Comparison of ENCODE assay signal across 19 cellular contexts in the genomic region with DNA sequence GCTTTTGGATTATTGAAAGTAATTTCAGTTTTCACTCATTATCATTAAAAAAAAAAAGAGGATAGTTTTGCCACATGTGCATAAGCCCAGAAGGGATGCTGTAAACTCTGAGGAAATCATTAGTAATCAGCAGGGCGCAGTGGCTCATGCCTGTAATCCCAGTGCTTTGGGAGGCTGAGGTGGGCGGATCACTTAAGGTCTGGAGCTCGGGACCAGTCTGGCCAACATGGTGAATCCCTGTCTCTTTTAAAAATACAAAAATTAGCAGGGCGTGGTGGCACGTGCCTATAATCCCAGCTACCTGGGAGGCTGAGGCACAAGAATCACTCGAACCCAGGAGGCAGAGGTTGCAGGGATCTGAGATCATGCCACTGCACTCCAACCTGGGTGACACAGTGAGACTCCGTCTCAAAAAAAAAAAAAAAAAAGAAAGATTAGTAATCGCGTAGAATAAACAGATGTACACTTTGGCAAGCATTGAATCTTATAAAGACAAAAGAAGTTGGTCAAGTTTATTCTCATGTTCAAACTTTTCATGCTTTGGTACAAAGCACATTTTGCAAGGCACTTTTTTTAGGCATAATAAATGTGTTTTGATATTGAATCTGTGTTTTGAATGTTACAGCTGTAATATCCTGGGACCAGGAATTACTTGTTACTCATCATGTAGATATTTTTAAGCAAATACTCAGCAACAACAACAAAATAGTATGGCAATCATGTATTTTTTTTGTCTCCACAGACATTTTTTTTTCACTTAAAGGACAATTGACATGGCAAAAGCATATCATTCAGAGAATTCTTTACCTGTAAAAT.
DNase-seq lines count a peak whose midpoint lies in the region; ATAC-seq, FAIRE-seq and TF ChIP-seq lines count a peak whose summit lies in the region.
"Had no signal": no experiment of that assay in that cellular context is flagged by ENCODE, and none has a peak within 500 bp of the region (broad histone marks: within the 10 kb centered on the region; RNA-seq: fewer than 3 reads in every experiment).

No MANE protein-coding gene starts in this region.

- H3K4me1 ChIP-seq in liver (ENCODE audit: control insufficient read depth in 4 of 4, insufficient read depth in 4 of 4, low read length in 3 of 4): peaks cover 7 to 42% (median 30%) of the 10 kb centered on the region in 4 donors

- H3K4me3 ChIP-seq in cardiac fibroblast (replicated peaks in 1 of 2; ENCODE audit: low read depth in 2 of 2, low read length in 2 of 2) (peak overlapping the region in 1 of 2 donors; percentile 13), liver (ENCODE audit: low read depth in 1 of 3, low read length in 3 of 3) (no peak overlapping the region)
- H3K4me3 ChIP-seq: cardiac muscle cell, heart left ventricle had no signal

- H3K27me3 ChIP-seq in liver (ENCODE audit: control insufficient read depth in 4 of 4, insufficient read depth in 4 of 4, low read length in 3 of 4): no peaks in the 10 kb centered on the region
- H3K27me3 ChIP-seq: cardiac muscle cell, heart left ventricle had no signal

- H3K27ac ChIP-seq in 22Rv1 (peak overlapping the region; percentile 91), liver (ENCODE audit: low read depth in 1 of 2, low read length in 2 of 2) (peak overlapping the region; percentile 32 to 38)
- H3K27ac ChIP-seq: cardiac muscle cell, KMS-11 had no signal

- 63% methylated on average over 9 of the region's 9 CpGs for WGBS in liver

- no peak for TF ChIP-seq RAD21 in liver (IDR thresholded peaks at IDR 0.05)

- no peak for TF ChIP-seq POLR2A in H54 (IDR thresholded peaks at IDR 0.05; ENCODE audit: low read depth, low read length)

- no peak for TF ChIP-seq CTCF in 22Rv1 (IDR thresholded peaks at IDR 0.05)
- TF ChIP-seq CTCF in cardiac fibroblast (IDR thresholded peaks at IDR 0.05; ENCODE audit: low read depth, low read length): no peak
- TF ChIP-seq CTCF in liver (IDR thresholded peaks at IDR 0.05; ENCODE audit: low read depth, low read length, missing input control): no peak

- H3K9ac ChIP-seq in liver (ENCODE audit: low read depth in 1 of 2, low read length in 2 of 2): no peak overlapping the region
- H3K9ac ChIP-seq: KMS-11 had no signal

- no peaks in the 10 kb centered on the region for H3K9me3 ChIP-seq in liver (ENCODE audit: control insufficient read depth in 4 of 4, low read length in 3 of 4)
- H3K9me3 ChIP-seq: heart left ventricle had no signal

- peak; percentile 20 for FAIRE-seq in H54 (lab: Jason Lieb, UNC)

- ATAC-seq in HG03520 (IDR thresholded peaks at IDR 0.05; ENCODE audit: unreplicated experiment): no peak
- ATAC-seq: left colon; naive thymus-derived CD4-positive, alpha-beta T cell had no signal

- H3K36me3 ChIP-seq in liver (ENCODE audit: control insufficient read depth in 4 of 4, insufficient read depth in 3 of 4, low read depth in 1 of 4, low read length in 3 of 4): no peaks in the 10 kb centered on the region
- H3K36me3 ChIP-seq: cardiac muscle cell, heart left ventricle had no signal

- DNase-seq in H54 (ENCODE audit: insufficient read length, low spot score): no peak
- DNase-seq in cardiac fibroblast (ENCODE audit: low read depth in 2 of 2): peak; percentile 12 to 82
- DNase-seq in activated CD4-positive, CD25-positive, alpha-beta regulatory T cell (lab: John Stamatoyannopoulos, UW): no peak
- DNase-seq in KG1 (lab: John Stamatoyannopoulos, UW): no peak
- DNase-seq in stimulated activated naive CD4-positive, alpha-beta T cell treated with Interleukin-2 at 50 U/mL for 16 hours (lab: John Stamatoyannopoulos, UW): no peak
- DNase-seq: ACHN; activated naive CD4-positive, alpha-beta T cell treated with Interleukin-2 at 50 U/mL for 16 hours; COR-L47; GOT3; left colon; naive thymus-derived CD4-positive, alpha-beta T cell; NCI-H1694 treated with DMSO at 0.1 percent for 48 hours; stimulated activated CD4-positive, alpha-beta T cell treated with anti-CD3 and anti-CD28 coated beads, Interleukin-4, amount 100 ng/mL, for 24 hours had no signal

TF ChIP-seq in liver, 16 proteins besides CTCF, POLR2A, EP300 and RAD21:
- TF ChIP-seq GABPA (IDR thresholded peaks at IDR 0.05 in 1 of 2, conservative IDR thresholded peaks at IDR 0.05 in 1 of 2): no peak

Comparison
In these comparisons a context has a peak if more than half of its experiments do, and no peak if none do; other contexts are left out.
1. DNase-seq: peak in cardiac fibroblast (2 of 2); none in H54 (single experiment), activated CD4-positive, CD25-positive, alpha-beta regulatory T cell (0 of 4), KG1 (single experiment) and stimulated activated naive CD4-positive, alpha-beta T cell treated with Interleukin-2 at 50 U/mL for 16 hours (single experiment).